9 cellular contexts compared by ENCODE assay signal in the genomic region with DNA sequence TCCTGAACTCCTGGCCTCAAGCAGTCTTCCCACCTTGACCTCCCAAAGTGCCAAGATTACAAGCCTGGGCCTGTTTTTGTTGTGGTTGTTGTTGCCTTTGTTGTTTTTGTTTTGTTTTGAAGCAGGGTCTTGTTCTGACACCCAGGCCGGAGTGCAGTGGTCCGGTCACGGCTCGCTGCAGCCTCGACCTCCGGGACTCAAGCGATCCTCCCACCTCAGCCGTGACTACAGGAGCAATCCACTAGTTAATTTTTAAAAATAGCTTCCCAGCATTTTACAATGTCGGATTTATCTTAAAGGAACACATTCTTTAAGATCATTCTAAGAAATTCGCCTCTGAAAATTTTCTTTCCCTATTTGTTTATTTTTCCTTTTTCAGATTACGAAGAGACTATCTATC. TPM values are rescaled to one million over a fixed set of nuclear protein-coding genes. Genes with fewer than 3 reads are reported as not detected.
DNase-seq lines count a peak whose midpoint lies in the region; ATAC-seq, FAIRE-seq and TF ChIP-seq lines count a peak whose summit lies in the region.
"Had no signal": no experiment of that assay in that cellular context is flagged by ENCODE, and none has a peak within 500 bp of the region (broad histone marks: within the 10 kb centered on the region; RNA-seq: fewer than 3 reads in every experiment).

No MANE protein-coding gene starts in this region.

- no peak for TF ChIP-seq EP300 in HepG2 (IDR thresholded peaks at IDR 0.05; ENCODE audit: low read depth in 2 of 2, low read length in 2 of 2)
- no peak for TF ChIP-seq EP300 in HepG2 (CRISPR knock-in tag; IDR thresholded peaks at IDR 0.05; ENCODE audit: borderline replicate concordance)

- no peaks in the 10 kb centered on the region for H3K9me3 Mint-ChIP-seq in chondrocyte (ENCODE audit: low read depth)
- H3K9me3 Mint-ChIP-seq in nephron: no peaks in the 10 kb centered on the region

- WGBS in liver: 77% methylated on average over 11 of the region's 11 CpGs
- 96% methylated on average over 11 of the region's 11 CpGs for WGBS in HepG2 (ENCODE audit: low lambda C conversion rate)

- peak overlapping the region; percentile 38 for H3K4me3 Mint-ChIP-seq in chondrocyte (ENCODE audit: unreplicated experiment)
- H3K4me3 Mint-ChIP-seq in nephron: peak overlapping the region; percentile 24 to 45 (median 40)

- TF ChIP-seq CTCF in liver (IDR thresholded peaks at IDR 0.05; ENCODE audit: low read depth, low read length, missing input control) (no peak), HepG2 (CRISPR knock-in tag; IDR thresholded peaks at IDR 0.05) (no peak), chondrocyte (IDR thresholded peaks at IDR 0.05) (no peak), nephron (IDR thresholded peaks at IDR 0.05; ENCODE audit: unreplicated experiment in 3 of 3) (no peak)

- H3K4me1 Mint-ChIP-seq in chondrocyte (ENCODE audit: low read depth) (peaks cover 63% of the 10 kb centered on the region), nephron (peaks cover 53% of the 10 kb centered on the region)

- peaks cover 0 to 8% (median under 1%) of the 10 kb centered on the region in 4 donors for H3K36me3 ChIP-seq in liver (ENCODE audit: control insufficient read depth in 4 of 4, insufficient read depth in 3 of 4, low read depth in 1 of 4, low read length in 3 of 4)
- peaks cover 17 to 47% of the 10 kb centered on the region in 2 experiments for H3K36me3 ChIP-seq in HepG2 (replicated peaks in 1 of 2; ENCODE audit: control insufficient read depth in 1 of 2, insufficient read depth in 2 of 2, low read length in 2 of 2)

- in situ Hi-C loops in HepG2 (cut with HindIII; ENCODE audit: extremely low pct_ligation_motif_present, low pct_unique_long_range_greater_than_20kb): no loop called here

- no peak overlapping the region for H2AFZ ChIP-seq in HepG2 (ENCODE audit: low read length)

- H3K27ac Mint-ChIP-seq in chondrocyte (ENCODE audit: unreplicated experiment) (peak overlapping the region; percentile 98), nephron (peak overlapping the region; percentile 95 to 97 (median 96))

- H3K27me3 ChIP-seq in liver (ENCODE audit: control insufficient read depth in 4 of 4, insufficient read depth in 4 of 4, low read length in 3 of 4) (no peaks in the 10 kb centered on the region), HepG2 (ENCODE audit: control insufficient read depth in 1 of 2, insufficient read depth in 2 of 2, low read length in 2 of 2) (no peaks in the 10 kb centered on the region)

- H3K27ac ChIP-seq in liver (ENCODE audit: low read depth in 1 of 2, low read length in 2 of 2): peak overlapping the region; percentile 14 to 35
- H3K27ac ChIP-seq in HepG2 (ENCODE audit: extremely low read length, insufficient read depth, low read length): no peak overlapping the region

- H3K4me2 ChIP-seq in HepG2 (ENCODE audit: low read depth, low read length): no peak overlapping the region

- CTCF ChIA-PET in HepG2 (lab: Yijun Ruan, JAX; ENCODE audit: low intra/inter-chr PET ratio, low total read pairs): no interaction called here

- peaks cover 30% of the 10 kb centered on the region for H3K79me2 ChIP-seq in HepG2 (ENCODE audit: insufficient read depth, low read length)

- BruUV-seq in HepG2 (replicated peaks; lab: Mats Ljungman, UMichigan): no TSS peak

- no peaks in the 10 kb centered on the region for H3K27me3 Mint-ChIP-seq in chondrocyte (ENCODE audit: low read depth)
- H3K27me3 Mint-ChIP-seq in nephron (ENCODE audit: low read depth): no peaks in the 10 kb centered on the region

- intact Hi-C loops in HepG2 (cut with micrococcal nuclease; ENCODE audit: unreplicated experiment): no loop called here

- ATAC-seq in HepG2 (no peak), GM19023 (IDR thresholded peaks at IDR 0.05; ENCODE audit: unreplicated experiment) (no peak), HG02885 (IDR thresholded peaks at IDR 0.05; ENCODE audit: poor library complexity, unreplicated experiment) (no peak)

- TF ChIP-seq RAD21 in liver (IDR thresholded peaks at IDR 0.05) (no peak), HepG2 (CRISPR knock-in tag; IDR thresholded peaks at IDR 0.05) (no peak)

- TF ChIP-seq POLR2A in HepG2 (IDR thresholded peaks at IDR 0.05; ENCODE audit: insufficient read depth in 1 of 2, low read depth in 2 of 2, low read length in 2 of 2): no peak

- POLR2A ChIA-PET in HepG2 (lab: Yijun Ruan, JAX): interaction anchor here (1.3 kb wide), 1 partner anchor 28 kb away, joined by 4 read pairs; a partner anchor contains a TSS

- FAIRE-seq in HepG2 (lab: Jason Lieb, UNC): no peak

- H3K9me3 ChIP-seq in liver (ENCODE audit: control insufficient read depth in 4 of 4, low read length in 3 of 4): no peaks in the 10 kb centered on the region
- H3K9me3 ChIP-seq in HepG2 (ENCODE audit: low read length): no peaks in the 10 kb centered on the region

- H3K36me3 Mint-ChIP-seq in chondrocyte (ENCODE audit: low read depth) (peaks cover 18% of the 10 kb centered on the region), nephron (ENCODE audit: low read depth) (peaks cover 29% of the 10 kb centered on the region)

- H3K4me3 ChIP-seq in liver (ENCODE audit: low read depth in 1 of 3, low read length in 3 of 3): no peak overlapping the region
- no peak overlapping the region for H3K4me3 ChIP-seq in HepG2 (replicated peaks in 1 of 3; ENCODE audit: insufficient read depth in 1 of 3, low read depth in 2 of 3, low read length in 3 of 3)

- peaks cover under 1% of the 10 kb centered on the region; the same call in 1 of the 2 replicates for H4K20me1 ChIP-seq in HepG2 (ENCODE audit: insufficient read depth, low read length)

- no peak overlapping the region for H3K9ac ChIP-seq in liver (ENCODE audit: low read depth in 1 of 2, low read length in 2 of 2)
- H3K9ac ChIP-seq in HepG2 (ENCODE audit: insufficient read depth, low read depth, low read length): no peak overlapping the region

- no peak for DNase-seq in HepG2 (ENCODE audit: low spot score)
- no peak for DNase-seq in chondrocyte (ENCODE audit: low spot score)
- DNase-seq in NCI-H187 treated with DMSO at 0.1 percent for 48 hours (lab: John Stamatoyannopoulos, UW): no peak
- DNase-seq in LoVo (ENCODE audit: low spot score): no peak
- DNase-seq: NCI-H1092 treated with DMSO at 0.1 percent for 48 hours had no signal

- H3K4me1 ChIP-seq in liver (ENCODE audit: control insufficient read depth in 4 of 4, insufficient read depth in 4 of 4, low read length in 3 of 4): peaks cover 8 to 25% (median 16%) of the 10 kb centered on the region in 4 donors
- peaks cover 46% of the 10 kb centered on the region for H3K4me1 ChIP-seq in HepG2 (ENCODE audit: insufficient read depth, low read length)

TF ChIP-seq in liver, 16 proteins besides CTCF, POLR2A, EP300 and RAD21:
- TF ChIP-seq SP1 (IDR thresholded peaks at IDR 0.05): no peak
- TF ChIP-seq YY1 (IDR thresholded peaks at IDR 0.05): no peak
TF ChIP-seq in liver: peak in this region for 0.

TF ChIP-seq in HepG2, 621 proteins besides CTCF, POLR2A, EP300 and RAD21 (continues in another document):
- no peak for TF ChIP-seq SKI (IDR thresholded peaks at IDR 0.05; ENCODE audit: partially characterized antibody)
- no peak for TF ChIP-seq ZNF567 (CRISPR knock-in tag; IDR thresholded peaks at IDR 0.05; ENCODE audit: borderline replicate concordance)
- no peak for TF ChIP-seq ZNF24 (IDR thresholded peaks at IDR 0.05)
- TF ChIP-seq, protein P1, sequence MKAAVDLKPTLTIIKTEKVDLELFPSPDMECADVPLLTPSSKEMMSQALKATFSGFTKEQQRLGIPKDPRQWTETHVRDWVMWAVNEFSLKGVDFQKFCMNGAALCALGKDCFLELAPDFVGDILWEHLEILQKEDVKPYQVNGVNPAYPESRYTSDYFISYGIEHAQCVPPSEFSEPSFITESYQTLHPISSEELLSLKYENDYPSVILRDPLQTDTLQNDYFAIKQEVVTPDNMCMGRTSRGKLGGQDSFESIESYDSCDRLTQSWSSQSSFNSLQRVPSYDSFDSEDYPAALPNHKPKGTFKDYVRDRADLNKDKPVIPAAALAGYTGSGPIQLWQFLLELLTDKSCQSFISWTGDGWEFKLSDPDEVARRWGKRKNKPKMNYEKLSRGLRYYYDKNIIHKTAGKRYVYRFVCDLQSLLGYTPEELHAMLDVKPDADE (CRISPR knock-in tag; IDR thresholded peaks at IDR 0.05): no peak
- TF ChIP-seq, protein P2, sequence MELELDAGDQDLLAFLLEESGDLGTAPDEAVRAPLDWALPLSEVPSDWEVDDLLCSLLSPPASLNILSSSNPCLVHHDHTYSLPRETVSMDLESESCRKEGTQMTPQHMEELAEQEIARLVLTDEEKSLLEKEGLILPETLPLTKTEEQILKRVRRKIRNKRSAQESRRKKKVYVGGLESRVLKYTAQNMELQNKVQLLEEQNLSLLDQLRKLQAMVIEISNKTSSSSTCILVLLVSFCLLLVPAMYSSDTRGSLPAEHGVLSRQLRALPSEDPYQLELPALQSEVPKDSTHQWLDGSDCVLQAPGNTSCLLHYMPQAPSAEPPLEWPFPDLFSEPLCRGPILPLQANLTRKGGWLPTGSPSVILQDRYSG (CRISPR knock-in tag; IDR thresholded peaks at IDR 0.05): no peak
- no peak for TF ChIP-seq ZNF354B (CRISPR knock-in tag; IDR thresholded peaks at IDR 0.05)

RNA-seq across cellular contexts. Expression of a gene that starts 27.7 kb away (rescaled TPM):
- total RNA-seq in liver (10 to 100 TPM; 14.5 to 16.0 TPM), HepG2 (2016; rRNA removed; fragmentation: Illumina TruSeq; extraction: Trizol) (7.4 and 15.1 TPM in 2 replicates), chondrocyte (35.7 to 61.2 TPM (median 59.7 TPM) in 3 replicates)
- polyA plus RNA-seq in liver (10 to 100 TPM; 10.2 to 14.0 TPM), HepG2 (2011; rRNA removed) (9.3 and 16.0 TPM in 2 replicates)
- total RNA-seq in HepG2 (2016; cell fraction: cytosol; rRNA removed; fragmentation: Illumina TruSeq; extraction: Trizol; ENCODE audit: low read depth): 3.5 and 6.4 TPM in 2 replicates
- total RNA-seq in HepG2 (2016; cell fraction: insoluble cytoplasmic fraction; rRNA removed; fragmentation: Illumina TruSeq; extraction: Trizol): 7.5 and 15.3 TPM in 2 replicates
- total RNA-seq in HepG2 (2016; cell fraction: membrane; rRNA removed; fragmentation: Illumina TruSeq; extraction: Trizol): 4.1 and 5.0 TPM in 2 replicates
- 18.0 and 18.9 TPM in 2 replicates for total RNA-seq in HepG2 (2016; cell fraction: nucleus; rRNA removed; fragmentation: Illumina TruSeq; extraction: Trizol)
- 3.8 and 7.7 TPM in 2 replicates for polyA plus RNA-seq in HepG2 (2011; cell fraction: cytosol; rRNA removed)
- polyA plus RNA-seq in HepG2 (2011; cell fraction: nucleus; rRNA removed): 83.4 and 101 TPM in 2 replicates
- 5.9 and 7.4 TPM in 2 replicates for polyA plus RNA-seq in HepG2 (2012)
- 1.8 and 2.1 TPM in 2 replicates for polyA plus RNA-seq in HepG2 (2016; cell fraction: cytosol; fragmentation: Illumina TruSeq; extraction: Trizol; ENCODE audit: low read depth)
- 7.7 and 9.3 TPM in 2 replicates for polyA plus RNA-seq in HepG2 (2016; cell fraction: insoluble cytoplasmic fraction; fragmentation: Illumina TruSeq; extraction: Trizol; ENCODE audit: low read depth)
- polyA plus RNA-seq in HepG2 (2016; cell fraction: membrane; fragmentation: Illumina TruSeq; extraction: Trizol; ENCODE audit: low read depth): 3.1 and 4.0 TPM in 2 replicates
- polyA plus RNA-seq in HepG2 (2016; cell fraction: nucleus; fragmentation: Illumina TruSeq; extraction: Trizol; ENCODE audit: insufficient read depth, low read depth): 42.6 and 43.4 TPM in 2 replicates
- polyA minus RNA-seq in HepG2 (2011; rRNA and poly(A)+ RNA removed; ENCODE audit: low replicate concordance): 14.8 and 17.9 TPM in 2 replicates
- 6.2 and 7.0 TPM in 2 replicates for polyA minus RNA-seq in HepG2 (2011; cell fraction: cytosol; rRNA and poly(A)+ RNA removed)
- polyA minus RNA-seq in HepG2 (2011; cell fraction: nucleus; rRNA and poly(A)+ RNA removed): 28.0 and 28.3 TPM in 2 replicates
